Comparison of ENCODE assay signal across 21 cellular contexts in the genomic region with DNA sequence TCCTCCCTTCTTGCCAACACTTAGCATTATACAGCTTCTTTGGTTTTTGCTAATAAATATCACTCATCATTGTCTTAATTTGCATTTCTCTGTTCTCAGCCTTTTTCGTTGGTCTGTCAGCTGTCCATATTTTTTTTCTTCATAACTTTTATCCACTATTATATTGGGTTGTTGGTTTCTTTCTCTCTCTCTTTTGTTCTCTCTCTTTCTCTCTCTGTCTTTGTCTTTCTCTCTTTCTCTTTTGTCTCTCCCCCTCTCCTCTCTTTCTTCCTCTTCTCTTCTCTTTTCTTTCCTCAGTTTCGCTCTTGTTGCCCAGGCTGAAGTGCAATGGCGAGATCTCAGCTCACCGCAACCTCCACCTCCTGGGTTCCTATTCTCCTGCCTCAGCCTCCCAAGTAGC. TPM values are rescaled to one million over a fixed set of nuclear protein-coding genes. Genes with fewer than 3 reads are reported as not detected.
DNase-seq lines count a peak whose midpoint lies in the region; ATAC-seq and TF ChIP-seq lines count a peak whose summit lies in the region.
"Had no signal": no experiment of that assay in that cellular context is flagged by ENCODE, and none has a peak within 500 bp of the region (broad histone marks: within the 10 kb centered on the region; RNA-seq: fewer than 3 reads in every experiment).

No MANE protein-coding gene starts in this region.

- peaks cover 6 to 75% (median 38%) of the 10 kb centered on the region in 4 donors for H3K4me1 Mint-ChIP-seq in CD4-positive, CD25-positive, alpha-beta regulatory T cell
- peaks cover 41 to 65% (median 48%) of the 10 kb centered on the region in 4 donors for H3K4me1 Mint-ChIP-seq in CD4-positive, alpha-beta memory T cell
- H3K4me1 Mint-ChIP-seq in activated B cell treated with CpG ODN at 0.5 μM for 24 hours, result peaks cover 75% of the 10 kb centered on the region
- peaks cover 51 to 84% (median 64%) of the 10 kb centered on the region in 7 donors for H3K4me1 Mint-ChIP-seq in naive thymus-derived CD4-positive, alpha-beta T cell

- CTCF ChIA-PET in CD4-positive, alpha-beta memory T cell (lab: Charles Lee; ENCODE audit: partially characterized antibody), result no interaction called here
- CTCF ChIA-PET in activated B cell treated with CpG ODN at 0.5 μM for 24 hours (lab: Charles Lee), result no interaction called here
- CTCF ChIA-PET in naive thymus-derived CD4-positive, alpha-beta T cell (lab: Charles Lee), result no interaction called here

- peak overlapping the region in 2 of 3 donors; percentile 68 to 83 for H3K27ac Mint-ChIP-seq in CD4-positive, CD25-positive, alpha-beta regulatory T cell
- H3K27ac Mint-ChIP-seq in CD4-positive, alpha-beta memory T cell, result peak overlapping the region in 4 of 7 donors; percentile 42 to 84 (median 67)
- H3K27ac Mint-ChIP-seq in activated B cell treated with CpG ODN at 0.5 μM for 24 hours, result peak overlapping the region; percentile 69
- H3K27ac Mint-ChIP-seq in naive thymus-derived CD4-positive, alpha-beta T cell, result peak overlapping the region in 7 of 9 donors; percentile 15 to 74 (median 51)

- peaks cover 9% of the 10 kb centered on the region for H3K4me1 ChIP-seq in CD4-positive, CD25-positive, alpha-beta regulatory T cell (ENCODE audit: control insufficient read depth, insufficient read depth, low read length, poor library complexity, severe bottlenecking)
- peaks cover 35% of the 10 kb centered on the region for H3K4me1 ChIP-seq in CD4-positive, alpha-beta memory T cell (ENCODE audit: insufficient read depth, low read length)
- peaks cover 4 to 30% of the 10 kb centered on the region in 2 donors for H3K4me1 ChIP-seq in naive thymus-derived CD4-positive, alpha-beta T cell (ENCODE audit: control insufficient read depth in 2 of 2, insufficient read depth in 2 of 2, low read length in 2 of 2)

- no peaks in the 10 kb centered on the region for H3K9me3 Mint-ChIP-seq in CD4-positive, CD25-positive, alpha-beta regulatory T cell
- H3K9me3 Mint-ChIP-seq in CD4-positive, alpha-beta memory T cell, result no peaks in the 10 kb centered on the region
- H3K9me3 Mint-ChIP-seq in activated B cell treated with CpG ODN at 0.5 μM for 24 hours, result no peaks in the 10 kb centered on the region
- peaks cover 0 to 1% (median 0%) of the 10 kb centered on the region in 11 donors for H3K9me3 Mint-ChIP-seq in naive thymus-derived CD4-positive, alpha-beta T cell
- H3K9me3 Mint-ChIP-seq: CD8-positive, alpha-beta memory T cell had no signal

- H3K36me3 Mint-ChIP-seq in CD4-positive, CD25-positive, alpha-beta regulatory T cell, result no peaks in the 10 kb centered on the region
- no peaks in the 10 kb centered on the region for H3K36me3 Mint-ChIP-seq in CD4-positive, alpha-beta memory T cell
- peaks cover 4% of the 10 kb centered on the region for H3K36me3 Mint-ChIP-seq in activated B cell treated with CpG ODN at 0.5 μM for 24 hours (ENCODE audit: low read depth)
- peaks cover 0 to 3% (median 3%) of the 10 kb centered on the region in 5 donors for H3K36me3 Mint-ChIP-seq in naive thymus-derived CD4-positive, alpha-beta T cell

- DNase-seq in CD4-positive, CD25-positive, alpha-beta regulatory T cell, result no peak
- no peak for DNase-seq in CD4-positive, alpha-beta memory T cell
- DNase-seq in activated B cell treated with CpG ODN at 0.5 μM for 24 hours (no peak), NCI-H1092 (lab: John Stamatoyannopoulos, UW) (no peak), NCI-H82 treated with DMSO at 0.1 percent for 48 hours (lab: John Stamatoyannopoulos, UW; ENCODE audit: unreplicated experiment) (no peak)
- DNase-seq in naive thymus-derived CD4-positive, alpha-beta T cell, result no peak
- DNase-seq: CD8-positive, alpha-beta memory T cell; DMS53; effector CD4-positive, alpha-beta T cell; head of caudate nucleus; IMR-90; mammary epithelial cell; NCI-H1105 treated with DMSO at 0.1 percent for 48 hours; NCI-H2029 treated with DMSO at 0.1 percent for 48 hours; NCI-H226; NCI-H82; PC-3; upper lobe of right lung had no signal

- no peak for TF ChIP-seq CTCF in activated B cell treated with CpG ODN at 0.5 μM for 24 hours (IDR thresholded peaks at IDR 0.05)

- no peak for ATAC-seq in CD4-positive, CD25-positive, alpha-beta regulatory T cell (ENCODE audit: low read depth in 2 of 2)
- no peak for ATAC-seq in activated B cell treated with CpG ODN at 0.5 μM for 24 hours (ENCODE audit: low read depth)
- ATAC-seq in naive thymus-derived CD4-positive, alpha-beta T cell, result no peak
- ATAC-seq in GM21381 (IDR thresholded peaks at IDR 0.05; ENCODE audit: unreplicated experiment), result no peak
- no peak for ATAC-seq in GM18511 (IDR thresholded peaks at IDR 0.05; ENCODE audit: unreplicated experiment)
- ATAC-seq: PC-3, Right ventricle myocardium inferior, upper lobe of right lung had no signal

- POLR2A ChIA-PET in CD4-positive, alpha-beta memory T cell (lab: Charles Lee; ENCODE audit: partially characterized antibody), result no interaction called here
- POLR2A ChIA-PET in activated B cell treated with CpG ODN at 0.5 μM for 24 hours (lab: Charles Lee), result interaction anchor here (0.6 to 0.7 kb wide), 3 partner anchors 12 to 62 kb away, joined by 3 to 7 read pairs (median 4); no protein-coding TSS in a partner anchor
- POLR2A ChIA-PET in naive thymus-derived CD4-positive, alpha-beta T cell (lab: Charles Lee), result no interaction called here

- H3K9me3 ChIP-seq in CD4-positive, CD25-positive, alpha-beta regulatory T cell (ENCODE audit: control insufficient read depth in 2 of 2, low read length in 2 of 2), result no peaks in the 10 kb centered on the region
- H3K9me3 ChIP-seq in CD4-positive, alpha-beta memory T cell (ENCODE audit: control insufficient read depth in 1 of 2, low read length in 2 of 2), result no peaks in the 10 kb centered on the region
- H3K9me3 ChIP-seq in naive thymus-derived CD4-positive, alpha-beta T cell (ENCODE audit: control insufficient read depth in 2 of 3, low read length in 3 of 3), result no peaks in the 10 kb centered on the region
- H3K9me3 ChIP-seq: upper lobe of right lung had no signal

- no peaks in the 10 kb centered on the region for H3K36me3 ChIP-seq in CD4-positive, CD25-positive, alpha-beta regulatory T cell (ENCODE audit: control insufficient read depth, insufficient read depth, low read length)
- no peaks in the 10 kb centered on the region for H3K36me3 ChIP-seq in CD4-positive, alpha-beta memory T cell (ENCODE audit: insufficient read depth, low read length)
- no peaks in the 10 kb centered on the region for H3K36me3 ChIP-seq in naive thymus-derived CD4-positive, alpha-beta T cell (ENCODE audit: control insufficient read depth in 2 of 3, insufficient read depth in 3 of 3, low read length in 3 of 3)
- H3K36me3 ChIP-seq: upper lobe of right lung had no signal

- no peaks in the 10 kb centered on the region for H3K27me3 ChIP-seq in CD4-positive, CD25-positive, alpha-beta regulatory T cell (ENCODE audit: control insufficient read depth, insufficient read depth, low read length)
- H3K27me3 ChIP-seq in CD4-positive, alpha-beta memory T cell (ENCODE audit: insufficient read depth, low read length), result no peaks in the 10 kb centered on the region
- H3K27me3 ChIP-seq in naive thymus-derived CD4-positive, alpha-beta T cell (ENCODE audit: control insufficient read depth in 2 of 2, insufficient read depth in 2 of 2, low read length in 2 of 2), result no peaks in the 10 kb centered on the region
- H3K27me3 ChIP-seq: upper lobe of right lung had no signal

- no peak overlapping the region for H3K4me3 ChIP-seq in CD4-positive, CD25-positive, alpha-beta regulatory T cell (ENCODE audit: low read depth, low read length)
- no peak overlapping the region for H3K4me3 ChIP-seq in CD4-positive, alpha-beta memory T cell (ENCODE audit: low read length in 2 of 2)
- no peak overlapping the region for H3K4me3 ChIP-seq in naive thymus-derived CD4-positive, alpha-beta T cell (ENCODE audit: low read length)
- H3K4me3 ChIP-seq: upper lobe of right lung had no signal

- no peak overlapping the region for H3K27ac ChIP-seq in CD4-positive, CD25-positive, alpha-beta regulatory T cell (ENCODE audit: insufficient read depth, low read length, poor library complexity, severe bottlenecking)
- H3K27ac ChIP-seq in CD4-positive, alpha-beta memory T cell (ENCODE audit: low read depth, low read length), result no peak overlapping the region
- H3K27ac ChIP-seq in naive thymus-derived CD4-positive, alpha-beta T cell (ENCODE audit: low read depth, low read length), result no peak overlapping the region
- H3K27ac ChIP-seq: upper lobe of right lung had no signal

- intact Hi-C loops in CD4-positive, alpha-beta memory T cell (cut with micrococcal nuclease), result no loop called here
- intact Hi-C loops in activated B cell treated with CpG ODN at 0.5 μM for 24 hours (cut with micrococcal nuclease), result no loop called here
- intact Hi-C loops in naive thymus-derived CD4-positive, alpha-beta T cell (cut with micrococcal nuclease), result loop anchor here in 1 of 2 donors (5.0 kb wide), 1 partner anchor 35 kb away; a partner anchor contains a TSS

- H3K4me3 Mint-ChIP-seq in CD4-positive, CD25-positive, alpha-beta regulatory T cell, result peak overlapping the region in 1 of 4 donors; percentile 5
- no peak overlapping the region for H3K4me3 Mint-ChIP-seq in CD4-positive, alpha-beta memory T cell
- peak overlapping the region; percentile 8 for H3K4me3 Mint-ChIP-seq in activated B cell treated with CpG ODN at 0.5 μM for 24 hours
- H3K4me3 Mint-ChIP-seq in naive thymus-derived CD4-positive, alpha-beta T cell, result peak overlapping the region in 3 of 10 donors; percentile 2 to 35 (median 10)
- H3K4me3 Mint-ChIP-seq: CD8-positive, alpha-beta memory T cell had no signal

- no peaks in the 10 kb centered on the region for H3K27me3 Mint-ChIP-seq in CD4-positive, CD25-positive, alpha-beta regulatory T cell
- no peaks in the 10 kb centered on the region for H3K27me3 Mint-ChIP-seq in CD4-positive, alpha-beta memory T cell
- H3K27me3 Mint-ChIP-seq in activated B cell treated with CpG ODN at 0.5 μM for 24 hours, result no peaks in the 10 kb centered on the region
- no peaks in the 10 kb centered on the region for H3K27me3 Mint-ChIP-seq in naive thymus-derived CD4-positive, alpha-beta T cell
- H3K27me3 Mint-ChIP-seq: CD8-positive, alpha-beta memory T cell had no signal

RNA-seq across cellular contexts. Expression of a gene that starts 36.5 kb away (rescaled TPM):
- total RNA-seq in CD4-positive, CD25-positive, alpha-beta regulatory T cell, result 26.1 TPM
- 1 to 10 TPM; 4.1 to 7.0 (median 5.2) TPM for polyA plus RNA-seq in CD4-positive, CD25-positive, alpha-beta regulatory T cell
- 10 to 100 TPM; 20.2 to 21.6 TPM for total RNA-seq in CD4-positive, alpha-beta memory T cell
- polyA plus RNA-seq in CD4-positive, alpha-beta memory T cell, result 10 to 100 TPM in 1 of 2 donors, 1 to 10 TPM in 1; 2.4 to 11.7 TPM
- total RNA-seq in activated B cell treated with CpG ODN at 0.5 μM for 24 hours, result 27.0 and 28.5 TPM in 2 replicates
- 10 to 100 TPM; 23.4 to 39.6 (median 29.9) TPM for total RNA-seq in naive thymus-derived CD4-positive, alpha-beta T cell
- polyA plus RNA-seq in naive thymus-derived CD4-positive, alpha-beta T cell, result 10 to 100 TPM in 1 of 2 donors, 1 to 10 TPM in 1; 6.9 to 13.9 TPM
